ENCODE assay signal across 1 cellular context in genomic region chr1:36023098-36023769, GRCh38.
TF ChIP-seq lines count a peak whose summit lies in the region.

No MANE protein-coding gene starts in this region.

TF ChIP-seq in liver, 16 proteins besides CTCF, POLR2A, EP300 and RAD21:
- TF ChIP-seq, protein P1, sequence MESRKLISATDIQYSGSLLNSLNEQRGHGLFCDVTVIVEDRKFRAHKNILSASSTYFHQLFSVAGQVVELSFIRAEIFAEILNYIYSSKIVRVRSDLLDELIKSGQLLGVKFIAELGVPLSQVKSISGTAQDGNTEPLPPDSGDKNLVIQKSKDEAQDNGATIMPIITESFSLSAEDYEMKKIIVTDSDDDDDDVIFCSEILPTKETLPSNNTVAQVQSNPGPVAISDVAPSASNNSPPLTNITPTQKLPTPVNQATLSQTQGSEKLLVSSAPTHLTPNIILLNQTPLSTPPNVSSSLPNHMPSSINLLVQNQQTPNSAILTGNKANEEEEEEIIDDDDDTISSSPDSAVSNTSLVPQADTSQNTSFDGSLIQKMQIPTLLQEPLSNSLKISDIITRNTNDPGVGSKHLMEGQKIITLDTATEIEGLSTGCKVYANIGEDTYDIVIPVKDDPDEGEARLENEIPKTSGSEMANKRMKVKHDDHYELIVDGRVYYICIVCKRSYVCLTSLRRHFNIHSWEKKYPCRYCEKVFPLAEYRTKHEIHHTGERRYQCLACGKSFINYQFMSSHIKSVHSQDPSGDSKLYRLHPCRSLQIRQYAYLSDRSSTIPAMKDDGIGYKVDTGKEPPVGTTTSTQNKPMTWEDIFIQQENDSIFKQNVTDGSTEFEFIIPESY (IDR thresholded peaks at IDR 0.05): peak; percentile 59
- TF ChIP-seq NR2F2 (IDR thresholded peaks at IDR 0.05) (no peak), FOXA2 (IDR thresholded peaks at IDR 0.05) (peak; percentile 90), MAX (IDR thresholded peaks at IDR 0.05) (no peak), JUND (IDR thresholded peaks at IDR 0.05) (no peak), EGR1 (IDR thresholded peaks at IDR 0.05; ENCODE audit: low read depth in 2 of 2) (no peak), HNF4A (conservative IDR thresholded peaks at IDR 0.05) (peak in 1 of 2 donors; percentile 26), REST (IDR thresholded peaks at IDR 0.05) (no peak), GABPA (IDR thresholded peaks at IDR 0.05 in 1 of 2, conservative IDR thresholded peaks at IDR 0.05 in 1 of 2) (peak in 1 of 2 donors; percentile 33), SP1 (IDR thresholded peaks at IDR 0.05) (no peak), FOXA1 (IDR thresholded peaks at IDR 0.05) (peak; percentile 84), RXRA (IDR thresholded peaks at IDR 0.05) (peak in 1 of 2 donors; percentile 37), YY1 (IDR thresholded peaks at IDR 0.05) (peak; percentile 80)
TF ChIP-seq in liver: peak in this region for 7.
